20 cellular contexts compared by ENCODE assay signal in genomic region chr1:112563341-112563740, GRCh38.
"Had no signal": no experiment of that assay in that cellular context is flagged by ENCODE, and none has a peak within 500 bp of the region (broad histone marks: within the 10 kb centered on the region; RNA-seq: fewer than 3 reads in every experiment).

No MANE protein-coding gene starts in this region.

- ATAC-seq: HepG2 had no signal

- H3K9ac ChIP-seq: KMS-11, SK-N-SH had no signal

- H3K4me2 ChIP-seq: KMS-11, SK-N-SH had no signal

- DNase-seq: IMR-90, Kasumi-1, MM.1S, NCI-H1092 treated with DMSO at 0.1 percent for 48 hours, NCI-H1436, NCI-H187, NCI-H2029, NCI-H2081 treated with DMSO at 0.1 percent for 48 hours, NCI-H2171, NCI-H226, NCI-H446, NCI-H510A, NCI-H524 treated with DMSO at 0.1 percent for 48 hours, NCI-H69, NCI-H774, SHP77, SK-N-SH had no signal

- FAIRE-seq: HepG2 had no signal

- H3K9me3 ChIP-seq: SK-N-SH had no signal

- H3K27ac ChIP-seq: KMS-11, RWPE1 had no signal
